In genomic region chr11:3166268-3167142, GRCh38 we compare ENCODE assay signal across 17 cellular contexts. TPM values are rescaled to one million over a fixed set of nuclear protein-coding genes. Genes with fewer than 3 reads are reported as not detected.
A peak's percentile ranks its signal among the peaks of the same experiment; 100 is the strongest.
DNase-seq lines count a peak whose midpoint lies in the region; ATAC-seq and TF ChIP-seq lines count a peak whose summit lies in the region.
"Had no signal": no experiment of that assay in that cellular context is flagged by ENCODE, and none has a peak within 500 bp of the region (broad histone marks: within the 10 kb centered on the region; RNA-seq: fewer than 3 reads in every experiment).

No MANE protein-coding gene starts in this region.

- no peaks in the 10 kb centered on the region for H3K36me3 Mint-ChIP-seq in activated naive CD4-positive, alpha-beta T cell treated with anti-CD3 and anti-CD28 coated beads, Interleukin-2, amount 10 ng/mL, durations not matched to agents 7 days and 5 days
- H3K36me3 Mint-ChIP-seq in stimulated activated memory B cell treated with anti-CD40 and anti-IgM and Interleukin-4, amounts not matched to agents 10 μg/mL and 1 μg/mL and 100 μg/mL, for 72 hours, result no peaks in the 10 kb centered on the region

- H3K9me3 Mint-ChIP-seq in activated naive CD4-positive, alpha-beta T cell treated with anti-CD3 and anti-CD28 coated beads, Interleukin-2, amount 10 ng/mL, durations not matched to agents 7 days and 5 days, result no peaks in the 10 kb centered on the region
- no peaks in the 10 kb centered on the region for H3K9me3 Mint-ChIP-seq in stimulated activated memory B cell treated with anti-CD40 and anti-IgM and Interleukin-4, amounts not matched to agents 10 μg/mL and 1 μg/mL and 100 μg/mL, for 72 hours
- H3K9me3 Mint-ChIP-seq: activated naive CD4-positive, alpha-beta T cell treated with anti-CD3 and anti-CD28 coated beads, Interleukin-2, amount 50 U/mL, for 24 hours had no signal

- H3K4me1 Mint-ChIP-seq in activated naive CD4-positive, alpha-beta T cell treated with anti-CD3 and anti-CD28 coated beads, Interleukin-2, amount 10 ng/mL, durations not matched to agents 7 days and 5 days, result peaks cover 20% of the 10 kb centered on the region
- H3K4me1 Mint-ChIP-seq in stimulated activated memory B cell treated with anti-CD40 and anti-IgM and Interleukin-4, amounts not matched to agents 10 μg/mL and 1 μg/mL and 100 μg/mL, for 72 hours, result peaks cover 12% of the 10 kb centered on the region

- H3K27me3 ChIP-seq in BLaER1 (no peaks in the 10 kb centered on the region), H7 (ENCODE audit: control insufficient read depth, insufficient read depth, low read length) (peaks cover 8% of the 10 kb centered on the region)

- no peaks in the 10 kb centered on the region for H3K9me3 ChIP-seq in BLaER1
- H3K9me3 ChIP-seq: prostate gland had no signal

- CTCF ChIA-PET in activated naive CD4-positive, alpha-beta T cell treated with anti-CD3 and anti-CD28 coated beads, Interleukin-2, amount 10 ng/mL, durations not matched to agents 7 days and 5 days (lab: Charles Lee), result no interaction called here

- WGBS in lower leg skin, 2 donors, result 75 to 85% methylated on average over 19 to 21 of the region's 25 CpGs

- H3K27me3 Mint-ChIP-seq in activated naive CD4-positive, alpha-beta T cell treated with anti-CD3 and anti-CD28 coated beads, Interleukin-2, amount 10 ng/mL, durations not matched to agents 7 days and 5 days, result peaks cover 94% of the 10 kb centered on the region
- H3K27me3 Mint-ChIP-seq in stimulated activated memory B cell treated with anti-CD40 and anti-IgM and Interleukin-4, amounts not matched to agents 10 μg/mL and 1 μg/mL and 100 μg/mL, for 72 hours, result peaks cover 66% of the 10 kb centered on the region

- H3K9ac ChIP-seq in BLaER1, result no peak overlapping the region

- no peak for TF ChIP-seq POLR2A in lower leg skin (IDR thresholded peaks at IDR 0.05)

- ATAC-seq in stimulated activated memory B cell treated with anti-CD40 and anti-IgM and Interleukin-4, amounts not matched to agents 10 μg/mL and 1 μg/mL and 100 μg/mL, for 72 hours, result no peak

- DNase-seq in H7 (peak; percentile 62), RPMI8226 (peak; percentile 28), myocyte (ENCODE audit: low read depth) (peak; percentile 44), lower leg skin (ENCODE audit: low spot score in 2 of 2) (no peak), HPDE6-E6E7 (ENCODE audit: extremely low spot score) (no peak)
- no peak for DNase-seq in activated naive CD4-positive, alpha-beta T cell treated with anti-CD3 and anti-CD28 coated beads, Interleukin-2, amount 10 ng/mL, durations not matched to agents 7 days and 5 days
- DNase-seq: erythroblast; hypothalamus; SHP77 treated with DMSO at 0.1 percent for 48 hours; stimulated activated CD4-positive, alpha-beta T cell treated with anti-CD3 and anti-CD28 coated beads, Interleukin-4, amount 100 ng/mL, for 1 hour; stimulated activated naive CD4-positive, alpha-beta T cell treated with Interleukin-2 at 50 U/mL for 16 hours had no signal

- peaks cover 30% of the 10 kb centered on the region for H4K20me1 ChIP-seq in BLaER1

- TF ChIP-seq CTCF in lower leg skin (IDR thresholded peaks at IDR 0.05), result no peak

- H3K4me3 Mint-ChIP-seq in activated naive CD4-positive, alpha-beta T cell treated with anti-CD3 and anti-CD28 coated beads, Interleukin-2, amount 10 ng/mL, durations not matched to agents 7 days and 5 days, result no peak overlapping the region
- no peak overlapping the region for H3K4me3 Mint-ChIP-seq in stimulated activated memory B cell treated with anti-CD40 and anti-IgM and Interleukin-4, amounts not matched to agents 10 μg/mL and 1 μg/mL and 100 μg/mL, for 72 hours

- peak overlapping the region; percentile 95 for H3K4me2 ChIP-seq in BLaER1

- no peak overlapping the region for H3K27ac Mint-ChIP-seq in activated naive CD4-positive, alpha-beta T cell treated with anti-CD3 and anti-CD28 coated beads, Interleukin-2, amount 10 ng/mL, durations not matched to agents 7 days and 5 days
- no peak overlapping the region for H3K27ac Mint-ChIP-seq in stimulated activated memory B cell treated with anti-CD40 and anti-IgM and Interleukin-4, amounts not matched to agents 10 μg/mL and 1 μg/mL and 100 μg/mL, for 72 hours
- H3K27ac Mint-ChIP-seq: activated naive CD4-positive, alpha-beta T cell treated with anti-CD3 and anti-CD28 coated beads, Interleukin-2, amount 50 U/mL, for 24 hours had no signal

- H3K4me3 ChIP-seq in BLaER1, result no peak overlapping the region
- H3K4me3 ChIP-seq in H7 (ENCODE audit: insufficient read depth, low read depth, low read length), result no peak overlapping the region
- H3K4me3 ChIP-seq in lower leg skin (ENCODE audit: low read depth, poor library complexity, severe bottlenecking), result no peak overlapping the region

- no peak overlapping the region for H3K27ac ChIP-seq in BLaER1

- H3K36me3 ChIP-seq in BLaER1, result no peaks in the 10 kb centered on the region
- no peaks in the 10 kb centered on the region for H3K36me3 ChIP-seq in H7 (replicated peaks; ENCODE audit: control insufficient read depth, insufficient read depth, low read length)
- H3K36me3 ChIP-seq: prostate gland had no signal

- H3K4me1 ChIP-seq in BLaER1, result peaks cover 93% of the 10 kb centered on the region

- intact Hi-C loops in lower leg skin (cut with DNase I; ENCODE audit: low total_unique reads), result no loop called here

RNA-seq across cellular contexts. Expression of gene OSBPL5, which starts 1.4 kb away (rescaled TPM):
- total RNA-seq in H7 (2014; rRNA removed; shearing (Covaris generic)), result 21.1 and 23.7 TPM in 2 replicates
- total RNA-seq in myocyte, result 14.7 and 21.2 TPM in 2 replicates
- polyA plus RNA-seq in myocyte (2012), result 27.2 TPM
- 10 to 100 TPM; 39.0 to 77.4 (median 64.2) TPM for total RNA-seq in lower leg skin

RNA-seq across cellular contexts. Expression of gene MRGPRG, which starts 52.1 kb away (rescaled TPM):
- not detected in 2 replicates for total RNA-seq in H7 (2014; rRNA removed; shearing (Covaris generic))
- total RNA-seq in myocyte, result not detected in 2 replicates
- not detected for polyA plus RNA-seq in myocyte (2012)
- not detected for total RNA-seq in lower leg skin
- total RNA-seq: activated CD8-positive, alpha-beta memory T cell treated with anti-CD3 and anti-CD28 coated beads for 36 hours; mesenteric fat pad had no signal

Comparison
In these comparisons a context has a peak if more than half of its experiments do, and no peak if none do; other contexts are left out.
1. DNase-seq: peak in H7 (single experiment), RPMI8226 (single experiment) and myocyte (single experiment); none in lower leg skin (0 of 2), activated naive CD4-positive, alpha-beta T cell treated with anti-CD3 and anti-CD28 coated beads, Interleukin-2, amount 10 ng/mL, durations not matched to agents 7 days and 5 days (single experiment) and HPDE6-E6E7 (single experiment).